In the genomic region with DNA sequence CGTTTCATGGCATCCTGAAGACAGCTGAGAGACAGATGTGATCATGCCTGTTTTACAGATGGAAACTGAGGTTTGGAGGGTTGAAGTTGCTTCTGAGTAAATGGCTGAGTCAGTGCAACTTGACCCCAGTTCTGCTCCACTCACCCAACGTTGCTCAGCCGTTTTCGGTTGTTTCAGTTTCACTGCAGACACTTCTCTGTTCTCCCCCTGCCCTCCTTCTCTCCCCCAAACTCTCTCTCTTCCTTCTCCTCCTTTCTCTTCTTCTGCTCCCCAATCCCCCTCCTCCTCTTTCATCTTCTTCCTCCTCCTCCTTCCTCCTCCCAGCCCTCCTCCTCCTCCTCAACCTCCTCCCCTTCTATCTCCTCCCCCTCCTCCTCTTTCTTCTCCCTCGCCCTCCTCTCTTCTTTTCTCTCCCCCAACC, we compare ENCODE assay signal across 10 cellular contexts. TPM values are rescaled to one million over a fixed set of nuclear protein-coding genes. Genes with fewer than 3 reads are reported as not detected.
DNase-seq lines count a peak whose midpoint lies in the region; ATAC-seq and TF ChIP-seq lines count a peak whose summit lies in the region.
"Had no signal": no experiment of that assay in that cellular context is flagged by ENCODE, and none has a peak within 500 bp of the region (broad histone marks: within the 10 kb centered on the region; RNA-seq: fewer than 3 reads in every experiment).

No MANE protein-coding gene starts in this region.

- H3K79me2 ChIP-seq in fibroblast of lung (ENCODE audit: control insufficient read depth, insufficient read depth, low read length) = no peaks in the 10 kb centered on the region

- H3K4me1 ChIP-seq in fibroblast of lung (ENCODE audit: control insufficient read depth, extremely low read depth, insufficient read depth, low read length) (peaks cover 7% of the 10 kb centered on the region), sigmoid colon (no peaks in the 10 kb centered on the region)

- peak overlapping the region; percentile 57 for H2AFZ ChIP-seq in fibroblast of lung (ENCODE audit: low read length)

- H4K20me1 ChIP-seq in fibroblast of lung (ENCODE audit: control insufficient read depth, extremely low read depth, insufficient read depth, low read length) = no peaks in the 10 kb centered on the region

- H3K4me3 ChIP-seq in fibroblast of lung (replicated peaks in 1 of 4; ENCODE audit: control extremely low read depth in 1 of 4, insufficient read depth in 1 of 4, low read depth in 3 of 4, low read length in 4 of 4) (peak overlapping the region in 3 of 4 experiments; percentile 9 to 23 (median 17)), sigmoid colon (no peak overlapping the region), H7 (ENCODE audit: insufficient read depth, low read depth, low read length) (no peak overlapping the region)
- H3K4me3 ChIP-seq: upper lobe of left lung had no signal

- ATAC-seq in GM21423 (IDR thresholded peaks at IDR 0.05; ENCODE audit: unreplicated experiment) = peak; percentile 70

- H3K36me3 ChIP-seq in fibroblast of lung (ENCODE audit: control insufficient read depth, insufficient read depth, low read length) (no peaks in the 10 kb centered on the region), sigmoid colon (no peaks in the 10 kb centered on the region), H7 (replicated peaks; ENCODE audit: control insufficient read depth, insufficient read depth, low read length) (no peaks in the 10 kb centered on the region)
- H3K36me3 ChIP-seq: upper lobe of left lung had no signal

- TF ChIP-seq EP300 in sigmoid colon (IDR thresholded peaks at IDR 0.05) = no peak

- H3K27me3 ChIP-seq in fibroblast of lung (ENCODE audit: control insufficient read depth, insufficient read depth, low read length) (no peaks in the 10 kb centered on the region), sigmoid colon (no peaks in the 10 kb centered on the region), H7 (ENCODE audit: control insufficient read depth, insufficient read depth, low read length) (no peaks in the 10 kb centered on the region)
- H3K27me3 ChIP-seq: upper lobe of left lung had no signal

- intact Hi-C loops in sigmoid colon (cut with DNase I) = no loop called here

- DNase-seq in AG20443 (ENCODE audit: low spot score) = peak; percentile 58
- peak; percentile 25 for DNase-seq in NOMO-1 treated with dmso at 0.1 percent for 144 hours (lab: John Stamatoyannopoulos, UW; ENCODE audit: unreplicated experiment)
- DNase-seq in fibroblast of lung (ENCODE audit: low read depth in 2 of 2) = peak; percentile 61 to 73
- no peak for DNase-seq in Ammon's horn (ENCODE audit: low spot score)
- DNase-seq in sigmoid colon = no peak
- DNase-seq in H7 = no peak
- DNase-seq in NCI-H345 (lab: John Stamatoyannopoulos, UW) = no peak
- DNase-seq: immature natural killer cell had no signal

- peak overlapping the region; percentile 54 for H3K4me2 ChIP-seq in fibroblast of lung (ENCODE audit: extremely low read depth, insufficient read depth, low read length)

- TF ChIP-seq POLR2A in sigmoid colon (IDR thresholded peaks at IDR 0.05) = no peak

- peak overlapping the region; percentile 51 for H3K27ac ChIP-seq in fibroblast of lung (ENCODE audit: insufficient read depth, low read length)
- no peak overlapping the region for H3K27ac ChIP-seq in sigmoid colon

- 49 to 76% methylated on average over 5 of the region's 5 CpGs for WGBS in sigmoid colon, 2 donors

- H3K9me3 ChIP-seq in fibroblast of lung (ENCODE audit: control insufficient read depth, insufficient read depth, low read depth, low read length) (no peaks in the 10 kb centered on the region), sigmoid colon (no peaks in the 10 kb centered on the region)
- H3K9me3 ChIP-seq: upper lobe of left lung had no signal

- H3K9ac ChIP-seq in fibroblast of lung (ENCODE audit: insufficient read depth, low read length) = peak overlapping the region; percentile 21

- TF ChIP-seq CTCF in fibroblast of lung (conservative IDR thresholded peaks at IDR 0.05 in 1 of 2, IDR thresholded peaks at IDR 0.05 in 1 of 2; ENCODE audit: low read depth in 1 of 2, low read length in 2 of 2) (no peak), sigmoid colon (IDR thresholded peaks at IDR 0.05) (no peak)

RNA-seq across cellular contexts. Expression of gene CEP20, which starts 9.4 kb away (rescaled TPM):
- 56.2 and 60.9 TPM in 2 replicates for total RNA-seq in fibroblast of lung
- 42.9 and 56.6 TPM in 2 replicates for polyA plus RNA-seq in fibroblast of lung
- polyA plus RNA-seq in fibroblast of lung (2012) = 30.8 and 37.4 TPM in 2 replicates
- 5.9 and 15.1 TPM in 2 replicates for polyA minus RNA-seq in fibroblast of lung (ENCODE audit: low replicate concordance)
- 10 to 100 TPM; 29.5 to 44.2 (median 34.7) TPM for total RNA-seq in sigmoid colon
- 10 to 100 TPM; 23.9 to 34.9 (median 30.6) TPM for polyA plus RNA-seq in sigmoid colon
- 56.2 and 69.5 TPM in 2 replicates for total RNA-seq in H7 (2014; rRNA removed; shearing (Covaris generic))

RNA-seq across cellular contexts. Expression of gene MYH11, which starts 41.0 kb away (rescaled TPM):
- total RNA-seq in fibroblast of lung (14.5 and 28.8 TPM in 2 replicates), sigmoid colon (over 10,000 TPM in 1 of 4 donors, 1,000 to 10,000 TPM in 3; 4,282 to 11,818 (median 7,071) TPM)
- polyA plus RNA-seq in fibroblast of lung (1.3 and 1.9 TPM in 2 replicates), sigmoid colon (100 to 1,000 TPM in 1 of 3 donors, 10 to 100 TPM in 1, 1 to 10 TPM in 1; 5.1 to 262 (median 31.8) TPM)
- 6.5 and 7.1 TPM in 2 replicates for polyA plus RNA-seq in fibroblast of lung (2012)
- 3.1 and 3.8 TPM in 2 replicates for polyA minus RNA-seq in fibroblast of lung (ENCODE audit: low replicate concordance)
- total RNA-seq in H7 (2014; rRNA removed; shearing (Covaris generic)) = not detected in 2 replicates

RNA-seq across cellular contexts. Expression of gene ABCC1, which starts 51.6 kb away (rescaled TPM):
- total RNA-seq in fibroblast of lung = 73.2 and 178 TPM in 2 replicates
- 54.1 and 82.1 TPM in 2 replicates for polyA plus RNA-seq in fibroblast of lung
- polyA plus RNA-seq in fibroblast of lung (2012) = 103 and 125 TPM in 2 replicates
- polyA minus RNA-seq in fibroblast of lung (ENCODE audit: low replicate concordance) = 861 and 1,173 TPM in 2 replicates
- total RNA-seq in sigmoid colon = 10 to 100 TPM; 22.5 to 51.8 (median 32.5) TPM
- 10 to 100 TPM in 1 of 3 donors, 1 to 10 TPM in 2; 1.8 to 17.6 (median 1.8) TPM for polyA plus RNA-seq in sigmoid colon
- 22.0 and 29.5 TPM in 2 replicates for total RNA-seq in H7 (2014; rRNA removed; shearing (Covaris generic))

Comparison
In these comparisons a context has a peak if more than half of its experiments do, and no peak if none do; other contexts are left out.
1. DNase-seq: peak in AG20443 (single experiment), NOMO-1 treated with dmso at 0.1 percent for 144 hours (single experiment) and fibroblast of lung (2 of 2); none in Ammon's horn (single experiment), sigmoid colon (single experiment), H7 (single experiment) and NCI-H345 (single experiment).
2. H3K4me3 ChIP-seq: peak in fibroblast of lung (3 of 4); none in sigmoid colon (0 of 4) and H7 (single experiment).
3. RNA of gene MYH11, which starts 41.0 kb away (total RNA-seq): 4,282 to 11,818 TPM in sigmoid colon; 14.5 to 28.8 TPM in fibroblast of lung and not detected in H7; every median in the first group is over 100 times any median in the second.